In the genomic region with DNA sequence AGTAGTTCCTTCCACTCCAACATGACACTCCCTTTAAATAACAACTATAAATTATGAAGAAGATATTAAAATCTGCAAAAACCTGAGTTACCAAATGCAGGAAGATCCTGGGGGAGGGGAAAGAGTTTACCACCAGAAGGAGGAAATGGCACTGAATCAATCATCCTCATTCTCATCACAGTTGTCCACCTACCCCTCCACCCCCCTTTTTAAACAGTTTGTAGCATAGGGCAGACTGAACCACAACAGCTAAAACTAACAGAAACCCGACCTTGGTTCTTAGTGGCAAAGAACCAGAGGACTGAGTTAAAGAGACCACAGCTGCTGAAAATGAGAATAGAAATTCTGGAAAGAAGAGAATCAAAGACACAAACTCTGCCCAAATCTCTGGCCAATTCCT, we compare ENCODE assay signal across 1 cellular context.
TF ChIP-seq lines count a peak whose summit lies in the region.

No MANE protein-coding gene starts in this region.

TF ChIP-seq in IMR-90, 13 proteins besides CTCF, POLR2A, EP300 and RAD21:
- TF ChIP-seq FOS (IDR thresholded peaks at IDR 0.05; ENCODE audit: low read depth, low read length) = no peak
